16 cellular contexts compared by ENCODE assay signal in the genomic region with DNA sequence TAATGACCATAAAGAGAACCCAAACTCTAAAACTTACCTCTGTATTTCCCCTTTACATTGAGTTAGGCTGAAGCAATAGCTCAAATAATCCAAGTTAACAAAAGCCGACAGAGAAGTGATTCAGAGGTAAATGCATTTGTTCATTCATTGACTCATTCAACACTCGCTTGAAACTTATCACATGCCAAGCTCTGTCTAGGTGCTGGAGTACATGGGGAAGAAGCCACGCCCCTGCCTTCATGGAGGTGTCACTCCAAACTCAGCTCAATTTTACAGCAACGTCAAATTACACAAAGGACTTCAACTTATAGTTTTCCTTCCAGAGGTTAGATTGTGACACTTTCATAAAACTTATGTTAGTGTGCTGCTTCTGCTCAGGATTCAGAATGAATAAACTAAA.
"Had no signal": no experiment of that assay in that cellular context is flagged by ENCODE, and none has a peak within 500 bp of the region (broad histone marks: within the 10 kb centered on the region; RNA-seq: fewer than 3 reads in every experiment).

No MANE protein-coding gene starts in this region.

- H3K27ac ChIP-seq: dorsolateral prefrontal cortex, lower lobe of right lung, parathyroid adenoma, thoracic aorta, upper lobe of left lung had no signal

- H3K4me1 Mint-ChIP-seq: activated CD4-positive, alpha-beta T cell treated with anti-CD3 and anti-CD28 coated beads, Interleukin-2, amount 10 ng/mL, durations not matched to agents 24 days and 14 days; activated naive CD4-positive, alpha-beta T cell treated with anti-CD3 and anti-CD28 coated beads, Interleukin-2, amount 10 ng/mL, durations not matched to agents 7 days and 5 days; nephron; stimulated activated naive B cell treated with anti-CD40 and anti-IgM and Interleukin-4, amounts not matched to agents 10 μg/mL and 1 μg/mL and 100 μg/mL, for 72 hours had no signal

- H3K4me1 ChIP-seq: lower lobe of right lung, parathyroid adenoma, upper lobe of left lung had no signal

- H3K4me3 ChIP-seq: dorsolateral prefrontal cortex, lower lobe of right lung, thoracic aorta, upper lobe of left lung had no signal

- H3K4me3 Mint-ChIP-seq: activated CD4-positive, alpha-beta T cell treated with anti-CD3 and anti-CD28 coated beads, Interleukin-2, amount 10 ng/mL, durations not matched to agents 24 days and 14 days; activated CD8-positive, alpha-beta T cell treated with anti-CD3 and anti-CD28 coated beads for 36 hours; activated naive CD4-positive, alpha-beta T cell treated with anti-CD3 and anti-CD28 coated beads, Interleukin-2, amount 10 ng/mL, durations not matched to agents 7 days and 5 days; nephron; stimulated activated naive B cell treated with anti-CD40 and anti-IgM and Interleukin-4, amounts not matched to agents 10 μg/mL and 1 μg/mL and 100 μg/mL, for 72 hours had no signal

- H3K27me3 Mint-ChIP-seq: activated CD4-positive, alpha-beta T cell treated with anti-CD3 and anti-CD28 coated beads, Interleukin-2, amount 10 ng/mL, durations not matched to agents 24 days and 14 days; activated CD8-positive, alpha-beta T cell treated with anti-CD3 and anti-CD28 coated beads for 36 hours; activated naive CD4-positive, alpha-beta T cell treated with anti-CD3 and anti-CD28 coated beads, Interleukin-2, amount 10 ng/mL, durations not matched to agents 7 days and 5 days; stimulated activated naive B cell treated with anti-CD40 and anti-IgM and Interleukin-4, amounts not matched to agents 10 μg/mL and 1 μg/mL and 100 μg/mL, for 72 hours had no signal

- H3K27ac Mint-ChIP-seq: activated CD4-positive, alpha-beta T cell treated with anti-CD3 and anti-CD28 coated beads, Interleukin-2, amount 10 ng/mL, durations not matched to agents 24 days and 14 days; activated CD8-positive, alpha-beta T cell treated with anti-CD3 and anti-CD28 coated beads for 36 hours; activated naive CD4-positive, alpha-beta T cell treated with anti-CD3 and anti-CD28 coated beads, Interleukin-2, amount 10 ng/mL, durations not matched to agents 7 days and 5 days; activated T-helper 2 cell treated with anti-CD3 and anti-CD28 coated beads, Interferon-gamma antibody, Interleukin-2, Interleukin-4, amounts not matched to agents 10 μg/mL and 5 μg/mL and 100 μg/mL, durations not matched to agents 14 hours and 24 hours and 36 hours; nephron; stimulated activated naive B cell treated with anti-CD40 and anti-IgM and Interleukin-4, amounts not matched to agents 10 μg/mL and 1 μg/mL and 100 μg/mL, for 72 hours had no signal

- H3K9me3 Mint-ChIP-seq: activated CD4-positive, alpha-beta T cell treated with anti-CD3 and anti-CD28 coated beads, Interleukin-2, amount 10 ng/mL, durations not matched to agents 24 days and 14 days; activated CD8-positive, alpha-beta T cell treated with anti-CD3 and anti-CD28 coated beads for 36 hours; activated naive CD4-positive, alpha-beta T cell treated with anti-CD3 and anti-CD28 coated beads, Interleukin-2, amount 10 ng/mL, durations not matched to agents 7 days and 5 days; activated T-helper 2 cell treated with anti-CD3 and anti-CD28 coated beads, Interferon-gamma antibody, Interleukin-2, Interleukin-4, amounts not matched to agents 10 μg/mL and 5 μg/mL and 100 μg/mL, durations not matched to agents 14 hours and 24 hours and 36 hours; nephron; stimulated activated naive B cell treated with anti-CD40 and anti-IgM and Interleukin-4, amounts not matched to agents 10 μg/mL and 1 μg/mL and 100 μg/mL, for 72 hours had no signal

- H2AFZ ChIP-seq: parathyroid adenoma had no signal

- DNase-seq: activated CD4-positive, alpha-beta T cell treated with anti-CD3 and anti-CD28 coated beads, Interleukin-2, amount 10 ng/mL, durations not matched to agents 24 days and 14 days; activated CD8-positive, alpha-beta T cell treated with anti-CD3 and anti-CD28 coated beads for 36 hours; activated naive CD4-positive, alpha-beta T cell treated with anti-CD3 and anti-CD28 coated beads, Interleukin-2, amount 10 ng/mL, durations not matched to agents 7 days and 5 days; activated T-cell treated with anti-CD3 and anti-CD28 coated beads, Interleukin-2, amount 50 U/mL, for 1 hour; dorsolateral prefrontal cortex; lower lobe of right lung; retina; stimulated activated naive B cell treated with anti-CD40 and anti-IgM and Interleukin-4, amounts not matched to agents 10 μg/mL and 1 μg/mL and 100 μg/mL, for 72 hours; T-helper 1 cell; T-helper 9 cell; upper lobe of left lung had no signal

- H3K79me2 ChIP-seq: parathyroid adenoma had no signal

- H3K9me3 ChIP-seq: lower lobe of right lung, thoracic aorta, upper lobe of left lung had no signal

- FAIRE-seq: islet of Langerhans had no signal

- H3K27me3 ChIP-seq: dorsolateral prefrontal cortex, upper lobe of left lung had no signal

- H3K9ac ChIP-seq: parathyroid adenoma had no signal
